ENCODE assay signal across 1 cellular context in genomic region chr17:49677933-49678847, GRCh38.
TF ChIP-seq lines count a peak whose summit lies in the region.

TSS of gene SPOP (minus strand) at chr17:49678097. CDS start at chr17:49622810, 55,287 bp downstream.

TF ChIP-seq in HepG2, 621 proteins besides CTCF, POLR2A, EP300 and RAD21 (continued from another document and continues in another):
- TF ChIP-seq ZNF770 (CRISPR knock-in tag; IDR thresholded peaks at IDR 0.05) (peak; percentile 66; the same call in 1 of the 2 replicates), TAF1 (CRISPR knock-in tag; IDR thresholded peaks at IDR 0.05) (peak; percentile 47; the same call in 1 of the 2 replicates), ONECUT2 (CRISPR knock-in tag; IDR thresholded peaks at IDR 0.05) (peak; percentile 68), HINFP (CRISPR knock-in tag; IDR thresholded peaks at IDR 0.05; ENCODE audit: low read depth) (peak; percentile 93), ZXDC (CRISPR knock-in tag; IDR thresholded peaks at IDR 0.05) (peak; percentile 85), ZNF766 (CRISPR knock-in tag; IDR thresholded peaks at IDR 0.05; ENCODE audit: borderline replicate concordance) (peak; percentile 99), NR2F2 (IDR thresholded peaks at IDR 0.05; ENCODE audit: borderline replicate concordance, low read depth) (no peak; the same call in 1 of the 2 replicates), GPBP1L1 (CRISPR knock-in tag; IDR thresholded peaks at IDR 0.05) (no peak), MAFF (IDR thresholded peaks at IDR 0.05; ENCODE audit: low read depth, low read length) (no peak), TBX2 (CRISPR knock-in tag; IDR thresholded peaks at IDR 0.05; ENCODE audit: borderline replicate concordance) (peak; percentile 86), HNRNPH1 (optimal IDR thresholded peaks at IDR 0.05; ENCODE audit: low read depth, low read length) (no peak), ZSCAN9 (CRISPR knock-in tag; IDR thresholded peaks at IDR 0.05; ENCODE audit: borderline replicate concordance) (peak; percentile 97), HES4 (CRISPR knock-in tag; IDR thresholded peaks at IDR 0.05; ENCODE audit: borderline replicate concordance) (peak; percentile 95), NFAT5 (CRISPR knock-in tag; IDR thresholded peaks at IDR 0.05) (peak; percentile 96), ZNF513 (CRISPR knock-in tag; conservative IDR thresholded peaks at IDR 0.05) (no peak), MYPOP (CRISPR knock-in tag; IDR thresholded peaks at IDR 0.05) (peak; percentile 90; the same call in 1 of the 2 replicates), PCBP2 (optimal IDR thresholded peaks at IDR 0.05; ENCODE audit: low read depth, low read length, poor library complexity, severe bottlenecking) (no peak), GLMP (CRISPR knock-in tag; IDR thresholded peaks at IDR 0.05; ENCODE audit: borderline replicate concordance) (no peak), ZBTB39 (CRISPR knock-in tag; IDR thresholded peaks at IDR 0.05) (peak; percentile 87; the same call in 1 of the 2 replicates), NFKB2 (CRISPR knock-in tag; IDR thresholded peaks at IDR 0.05; ENCODE audit: borderline replicate concordance) (peak; percentile 100), POLR2G (IDR thresholded peaks at IDR 0.05; ENCODE audit: low read depth, low read length) (peak; percentile 69), HDAC6 (IDR thresholded peaks at IDR 0.05; ENCODE audit: low read depth, low read length) (no peak), ATF4 (CRISPR knock-in tag; IDR thresholded peaks at IDR 0.05) (peak in 1 of 2 experiments; percentile 89; a peak in 2 of 4 replicates), SMAD3 (CRISPR knock-in tag; IDR thresholded peaks at IDR 0.05) (peak; percentile 52; the same call in 1 of the 2 replicates), REL (CRISPR knock-in tag; conservative IDR thresholded peaks at IDR 0.05) (peak; percentile 97; the same call in 1 of the 2 replicates), SP1 (IDR thresholded peaks at IDR 0.05) (no peak), SP1 (CRISPR knock-in tag; IDR thresholded peaks at IDR 0.05) (peak; percentile 89), ZNF383 (CRISPR knock-in tag; IDR thresholded peaks at IDR 0.05; ENCODE audit: borderline replicate concordance) (no peak), PATZ1 (CRISPR knock-in tag; IDR thresholded peaks at IDR 0.05) (peak; percentile 97), ZNF468 (CRISPR knock-in tag; IDR thresholded peaks at IDR 0.05) (peak; percentile 88; the same call in 1 of the 2 replicates), CHD2 (IDR thresholded peaks at IDR 0.05; ENCODE audit: low read depth, low read length) (0 out of 2 replicates have a peak, but pooled peaks have one; percentile 23), CENPT (CRISPR knock-in tag; IDR thresholded peaks at IDR 0.05; ENCODE audit: low read depth) (peak; percentile 90; the same call in 1 of the 2 replicates), CBFB (CRISPR knock-in tag; IDR thresholded peaks at IDR 0.05) (peak; percentile 84; the same call in 1 of the 2 replicates)
